ENCODE assay signal across 1 cellular context in the genomic region with DNA sequence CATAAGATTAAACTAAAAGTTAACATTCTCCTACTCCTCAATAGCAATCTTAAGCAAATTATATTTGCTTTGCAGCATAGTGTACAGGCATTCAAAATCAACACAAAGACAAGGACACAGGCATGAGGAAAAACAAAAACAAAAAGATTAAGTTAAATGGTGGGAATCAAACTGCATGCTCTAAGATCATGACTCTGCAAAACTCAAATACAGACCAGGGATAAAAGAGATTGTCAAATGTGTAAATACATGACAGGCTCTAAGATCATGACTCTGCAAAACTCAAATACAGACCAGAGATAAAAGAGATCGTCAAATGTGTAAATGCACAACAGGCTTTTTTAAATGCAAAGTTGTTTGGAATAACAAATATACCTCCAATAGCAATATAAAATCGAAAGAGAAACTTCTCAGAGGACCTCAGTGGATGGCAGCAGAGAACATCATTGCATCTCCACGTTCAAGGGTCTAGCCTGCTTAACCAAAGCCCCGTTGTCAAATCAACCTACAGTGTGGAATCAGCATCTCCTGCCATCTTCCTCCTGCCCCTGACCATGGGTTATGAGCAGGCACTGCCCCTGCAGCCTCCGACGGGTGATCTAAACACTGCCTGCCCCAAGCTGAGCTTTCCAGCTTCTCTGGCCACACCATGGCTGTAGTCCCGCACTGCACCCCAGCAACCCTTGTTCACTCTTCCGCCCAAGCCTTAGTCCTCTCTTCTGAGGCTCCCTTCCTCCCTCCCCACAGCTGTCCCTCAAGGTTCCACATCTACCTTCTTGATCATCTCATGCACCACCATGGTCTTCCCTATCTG.
TF ChIP-seq lines count a peak whose summit lies in the region.

No MANE protein-coding gene starts in this region.

TF ChIP-seq in HepG2, 621 proteins besides CTCF, POLR2A, EP300 and RAD21 (continued from another document and continues in another):
- TF ChIP-seq, protein P1, sequence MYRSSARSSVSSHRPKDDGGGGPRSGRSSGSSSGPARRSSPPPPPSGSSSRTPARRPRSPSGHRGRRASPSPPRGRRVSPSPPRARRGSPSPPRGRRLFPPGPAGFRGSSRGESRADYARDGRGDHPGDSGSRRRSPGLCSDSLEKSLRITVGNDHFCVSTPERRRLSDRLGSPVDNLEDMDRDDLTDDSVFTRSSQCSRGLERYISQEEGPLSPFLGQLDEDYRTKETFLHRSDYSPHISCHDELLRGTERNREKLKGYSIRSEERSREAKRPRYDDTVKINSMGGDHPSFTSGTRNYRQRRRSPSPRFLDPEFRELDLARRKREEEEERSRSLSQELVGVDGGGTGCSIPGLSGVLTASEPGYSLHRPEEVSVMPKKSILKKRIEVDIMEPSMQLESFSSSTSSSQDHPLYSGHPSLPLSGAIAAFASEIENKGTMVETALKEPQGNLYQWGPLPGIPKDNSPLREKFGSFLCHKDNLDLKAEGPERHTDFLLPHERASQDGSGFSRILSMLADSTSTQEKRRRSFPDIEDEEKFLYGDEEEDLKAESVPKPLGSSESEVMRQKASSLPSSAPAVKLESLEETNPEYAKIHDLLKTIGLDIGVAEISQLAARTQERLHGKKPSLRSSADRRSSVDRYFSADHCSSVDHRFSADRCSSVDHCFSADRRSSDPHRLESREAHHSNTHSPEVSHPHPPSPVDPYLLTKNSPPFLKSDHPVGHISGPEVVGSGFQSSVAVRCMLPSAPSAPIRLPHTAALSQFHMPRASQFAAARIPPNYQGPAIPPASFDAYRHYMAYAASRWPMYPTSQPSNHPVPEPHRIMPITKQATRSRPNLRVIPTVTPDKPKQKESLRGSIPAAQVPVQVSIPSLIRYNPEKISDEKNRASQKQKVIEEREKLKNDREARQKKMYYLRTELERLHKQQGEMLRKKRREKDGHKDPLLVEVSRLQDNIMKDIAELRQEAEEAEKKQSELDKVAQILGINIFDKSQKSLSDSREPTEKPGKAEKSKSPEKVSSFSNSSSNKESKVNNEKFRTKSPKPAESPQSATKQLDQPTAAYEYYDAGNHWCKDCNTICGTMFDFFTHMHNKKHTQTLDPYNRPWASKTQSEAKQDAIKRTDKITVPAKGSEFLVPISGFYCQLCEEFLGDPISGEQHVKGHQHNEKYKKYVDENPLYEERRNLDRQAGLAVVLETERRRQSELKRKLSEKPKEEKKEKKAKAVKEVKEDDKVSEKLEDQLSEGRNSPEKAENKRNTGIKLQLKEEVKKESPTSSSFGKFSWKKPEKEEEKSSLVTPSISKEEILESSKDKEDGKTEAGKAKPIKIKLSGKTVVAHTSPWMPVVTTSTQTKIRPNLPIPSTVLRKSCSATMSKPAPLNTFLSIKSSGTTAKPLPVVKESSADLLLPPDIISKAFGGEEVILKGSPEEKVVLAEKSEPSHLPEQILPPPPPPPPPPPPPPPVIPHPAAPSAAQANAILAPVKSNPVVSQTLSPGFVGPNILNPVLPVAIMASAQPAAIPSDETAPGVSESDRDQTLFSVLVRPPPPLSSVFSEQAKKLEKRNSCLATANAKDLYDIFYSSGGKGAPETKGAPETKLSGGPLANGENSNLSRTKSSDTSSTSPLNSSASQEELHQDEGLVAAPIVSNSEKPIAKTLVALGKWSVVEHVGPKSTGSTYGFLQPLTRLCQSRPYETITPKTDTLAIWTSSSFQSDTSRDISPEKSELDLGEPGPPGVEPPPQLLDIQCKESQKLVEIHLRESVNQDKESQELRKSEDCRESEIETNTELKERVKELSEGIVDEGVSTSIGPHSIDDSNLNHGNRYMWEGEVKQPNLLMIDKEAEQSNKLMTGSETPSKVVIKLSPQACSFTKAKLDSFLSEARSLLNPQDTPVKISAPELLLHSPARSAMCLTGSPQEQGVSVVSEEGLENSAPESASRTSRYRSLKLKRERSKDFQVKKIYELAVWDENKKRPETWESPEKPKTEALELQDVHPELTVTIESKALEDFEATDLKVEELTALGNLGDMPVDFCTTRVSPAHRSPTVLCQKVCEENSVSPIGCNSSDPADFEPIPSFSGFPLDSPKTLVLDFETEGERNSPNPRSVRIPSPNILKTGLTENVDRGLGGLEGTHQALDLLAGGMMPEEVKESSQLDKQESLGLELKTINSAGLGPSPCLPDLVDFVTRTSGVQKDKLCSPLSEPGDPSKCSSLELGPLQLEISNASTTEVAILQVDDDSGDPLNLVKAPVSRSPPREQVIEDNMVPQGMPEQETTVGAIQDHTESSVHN (CRISPR knock-in tag; IDR thresholded peaks at IDR 0.05), result no peak
- TF ChIP-seq STAG1 (CRISPR knock-in tag; IDR thresholded peaks at IDR 0.05), result peak; percentile 24; the same call in 1 of the 2 replicates
- no peak for TF ChIP-seq ZFP37 (CRISPR knock-in tag; IDR thresholded peaks at IDR 0.05; ENCODE audit: borderline replicate concordance)
- TF ChIP-seq NBN (conservative IDR thresholded peaks at IDR 0.05), result no peak
- no peak for TF ChIP-seq ZNF205 (CRISPR knock-in tag; IDR thresholded peaks at IDR 0.05)
- peak; percentile 57; the same call in 1 of the 2 replicates for TF ChIP-seq NRL (CRISPR knock-in tag; IDR thresholded peaks at IDR 0.05; ENCODE audit: borderline replicate concordance)
- no peak for TF ChIP-seq ZFP82 (CRISPR knock-in tag; IDR thresholded peaks at IDR 0.05; ENCODE audit: borderline replicate concordance)
- no peak for TF ChIP-seq HNRNPLL (IDR thresholded peaks at IDR 0.05; ENCODE audit: low read depth, low read length, poor library complexity, severe bottlenecking)
- TF ChIP-seq GATAD2A (CRISPR knock-in tag; IDR thresholded peaks at IDR 0.05), result peak; percentile 17; the same call in 1 of the 2 replicates
- TF ChIP-seq FOXK1 (CRISPR knock-in tag; IDR thresholded peaks at IDR 0.05; ENCODE audit: borderline replicate concordance, low read depth), result no peak
- no peak for TF ChIP-seq EHMT2 (IDR thresholded peaks at IDR 0.05; ENCODE audit: borderline replicate concordance, low read depth, low read length)
- TF ChIP-seq MIER3 (CRISPR knock-in tag; IDR thresholded peaks at IDR 0.05; ENCODE audit: borderline replicate concordance), result no peak
- TF ChIP-seq ZNF329 (CRISPR knock-in tag; IDR thresholded peaks at IDR 0.05; ENCODE audit: low read depth), result 0 out of 2 replicates have a peak, but pooled peaks have one; percentile 50
- TF ChIP-seq ZNF713 (CRISPR knock-in tag; IDR thresholded peaks at IDR 0.05), result no peak
- no peak for TF ChIP-seq ZSCAN9 (CRISPR knock-in tag; IDR thresholded peaks at IDR 0.05; ENCODE audit: borderline replicate concordance)
- TF ChIP-seq, protein P2, sequence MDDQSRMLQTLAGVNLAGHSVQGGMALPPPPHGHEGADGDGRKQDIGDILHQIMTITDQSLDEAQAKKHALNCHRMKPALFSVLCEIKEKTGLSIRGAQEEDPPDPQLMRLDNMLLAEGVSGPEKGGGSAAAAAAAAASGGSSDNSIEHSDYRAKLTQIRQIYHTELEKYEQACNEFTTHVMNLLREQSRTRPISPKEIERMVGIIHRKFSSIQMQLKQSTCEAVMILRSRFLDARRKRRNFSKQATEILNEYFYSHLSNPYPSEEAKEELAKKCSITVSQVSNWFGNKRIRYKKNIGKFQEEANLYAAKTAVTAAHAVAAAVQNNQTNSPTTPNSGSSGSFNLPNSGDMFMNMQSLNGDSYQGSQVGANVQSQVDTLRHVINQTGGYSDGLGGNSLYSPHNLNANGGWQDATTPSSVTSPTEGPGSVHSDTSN (CRISPR knock-in tag; IDR thresholded peaks at IDR 0.05; ENCODE audit: borderline replicate concordance), result no peak
- TF ChIP-seq KDM5B (CRISPR knock-in tag; IDR thresholded peaks at IDR 0.05; ENCODE audit: borderline replicate concordance), result no peak
- TF ChIP-seq SRSF4 (IDR thresholded peaks at IDR 0.05; ENCODE audit: low read depth, low read length, poor library complexity, severe bottlenecking), result no peak
- no peak for TF ChIP-seq KDM5A (IDR thresholded peaks at IDR 0.05; ENCODE audit: borderline replicate concordance, low read length)
- TF ChIP-seq, protein P3, sequence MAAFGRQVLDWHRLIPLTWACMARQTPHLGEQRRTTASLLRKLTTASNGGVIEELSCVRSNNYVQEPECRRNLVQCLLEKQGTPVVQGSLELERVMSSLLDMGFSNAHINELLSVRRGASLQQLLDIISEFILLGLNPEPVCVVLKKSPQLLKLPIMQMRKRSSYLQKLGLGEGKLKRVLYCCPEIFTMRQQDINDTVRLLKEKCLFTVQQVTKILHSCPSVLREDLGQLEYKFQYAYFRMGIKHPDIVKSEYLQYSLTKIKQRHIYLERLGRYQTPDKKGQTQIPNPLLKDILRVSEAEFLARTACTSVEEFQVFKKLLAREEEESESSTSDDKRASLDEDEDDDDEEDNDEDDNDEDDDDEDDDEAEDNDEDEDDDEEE (CRISPR knock-in tag; IDR thresholded peaks at IDR 0.05), result no peak
- TF ChIP-seq ZNF891 (CRISPR knock-in tag; IDR thresholded peaks at IDR 0.05), result 0 out of 2 replicates have a peak, but pooled peaks have one; percentile 48
- TF ChIP-seq ATRX (CRISPR knock-in tag; IDR thresholded peaks at IDR 0.05; ENCODE audit: borderline replicate concordance), result no peak
- TF ChIP-seq, protein P4, sequence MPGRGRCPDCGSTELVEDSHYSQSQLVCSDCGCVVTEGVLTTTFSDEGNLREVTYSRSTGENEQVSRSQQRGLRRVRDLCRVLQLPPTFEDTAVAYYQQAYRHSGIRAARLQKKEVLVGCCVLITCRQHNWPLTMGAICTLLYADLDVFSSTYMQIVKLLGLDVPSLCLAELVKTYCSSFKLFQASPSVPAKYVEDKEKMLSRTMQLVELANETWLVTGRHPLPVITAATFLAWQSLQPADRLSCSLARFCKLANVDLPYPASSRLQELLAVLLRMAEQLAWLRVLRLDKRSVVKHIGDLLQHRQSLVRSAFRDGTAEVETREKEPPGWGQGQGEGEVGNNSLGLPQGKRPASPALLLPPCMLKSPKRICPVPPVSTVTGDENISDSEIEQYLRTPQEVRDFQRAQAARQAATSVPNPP (CRISPR knock-in tag; IDR thresholded peaks at IDR 0.05), result no peak
- TF ChIP-seq FOXK2 (IDR thresholded peaks at IDR 0.05), result no peak
- TF ChIP-seq MBNL3 (CRISPR knock-in tag; conservative IDR thresholded peaks at IDR 0.05), result no peak
- no peak for TF ChIP-seq SYNCRIP (IDR thresholded peaks at IDR 0.05; ENCODE audit: insufficient read depth, low read depth, low read length)
- no peak for TF ChIP-seq ETV6 (CRISPR knock-in tag; conservative IDR thresholded peaks at IDR 0.05)
- no peak for TF ChIP-seq STAT5B (CRISPR knock-in tag; IDR thresholded peaks at IDR 0.05)
- TF ChIP-seq AGO2 (optimal IDR thresholded peaks at IDR 0.05; ENCODE audit: low read depth, low read length), result no peak
- no peak for TF ChIP-seq GFI1 (CRISPR knock-in tag; IDR thresholded peaks at IDR 0.05; ENCODE audit: borderline replicate concordance)
- TF ChIP-seq NFE2L1 (CRISPR knock-in tag; IDR thresholded peaks at IDR 0.05; ENCODE audit: borderline replicate concordance), result no peak
- TF ChIP-seq NFE2 (CRISPR knock-in tag; IDR thresholded peaks at IDR 0.05), result peak; percentile 37
- no peak for TF ChIP-seq CENPX (CRISPR knock-in tag; IDR thresholded peaks at IDR 0.05)
- TF ChIP-seq SP5 (CRISPR knock-in tag; IDR thresholded peaks at IDR 0.05; ENCODE audit: borderline replicate concordance, low read depth), result no peak
- peak; percentile 64 for TF ChIP-seq MAFF (IDR thresholded peaks at IDR 0.05; ENCODE audit: low read depth, low read length)
- TF ChIP-seq, protein P5, sequence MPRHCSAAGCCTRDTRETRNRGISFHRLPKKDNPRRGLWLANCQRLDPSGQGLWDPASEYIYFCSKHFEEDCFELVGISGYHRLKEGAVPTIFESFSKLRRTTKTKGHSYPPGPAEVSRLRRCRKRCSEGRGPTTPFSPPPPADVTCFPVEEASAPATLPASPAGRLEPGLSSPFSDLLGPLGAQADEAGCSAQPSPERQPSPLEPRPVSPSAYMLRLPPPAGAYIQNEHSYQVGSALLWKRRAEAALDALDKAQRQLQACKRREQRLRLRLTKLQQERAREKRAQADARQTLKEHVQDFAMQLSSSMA (CRISPR knock-in tag; IDR thresholded peaks at IDR 0.05), result no peak
- TF ChIP-seq, protein P6, sequence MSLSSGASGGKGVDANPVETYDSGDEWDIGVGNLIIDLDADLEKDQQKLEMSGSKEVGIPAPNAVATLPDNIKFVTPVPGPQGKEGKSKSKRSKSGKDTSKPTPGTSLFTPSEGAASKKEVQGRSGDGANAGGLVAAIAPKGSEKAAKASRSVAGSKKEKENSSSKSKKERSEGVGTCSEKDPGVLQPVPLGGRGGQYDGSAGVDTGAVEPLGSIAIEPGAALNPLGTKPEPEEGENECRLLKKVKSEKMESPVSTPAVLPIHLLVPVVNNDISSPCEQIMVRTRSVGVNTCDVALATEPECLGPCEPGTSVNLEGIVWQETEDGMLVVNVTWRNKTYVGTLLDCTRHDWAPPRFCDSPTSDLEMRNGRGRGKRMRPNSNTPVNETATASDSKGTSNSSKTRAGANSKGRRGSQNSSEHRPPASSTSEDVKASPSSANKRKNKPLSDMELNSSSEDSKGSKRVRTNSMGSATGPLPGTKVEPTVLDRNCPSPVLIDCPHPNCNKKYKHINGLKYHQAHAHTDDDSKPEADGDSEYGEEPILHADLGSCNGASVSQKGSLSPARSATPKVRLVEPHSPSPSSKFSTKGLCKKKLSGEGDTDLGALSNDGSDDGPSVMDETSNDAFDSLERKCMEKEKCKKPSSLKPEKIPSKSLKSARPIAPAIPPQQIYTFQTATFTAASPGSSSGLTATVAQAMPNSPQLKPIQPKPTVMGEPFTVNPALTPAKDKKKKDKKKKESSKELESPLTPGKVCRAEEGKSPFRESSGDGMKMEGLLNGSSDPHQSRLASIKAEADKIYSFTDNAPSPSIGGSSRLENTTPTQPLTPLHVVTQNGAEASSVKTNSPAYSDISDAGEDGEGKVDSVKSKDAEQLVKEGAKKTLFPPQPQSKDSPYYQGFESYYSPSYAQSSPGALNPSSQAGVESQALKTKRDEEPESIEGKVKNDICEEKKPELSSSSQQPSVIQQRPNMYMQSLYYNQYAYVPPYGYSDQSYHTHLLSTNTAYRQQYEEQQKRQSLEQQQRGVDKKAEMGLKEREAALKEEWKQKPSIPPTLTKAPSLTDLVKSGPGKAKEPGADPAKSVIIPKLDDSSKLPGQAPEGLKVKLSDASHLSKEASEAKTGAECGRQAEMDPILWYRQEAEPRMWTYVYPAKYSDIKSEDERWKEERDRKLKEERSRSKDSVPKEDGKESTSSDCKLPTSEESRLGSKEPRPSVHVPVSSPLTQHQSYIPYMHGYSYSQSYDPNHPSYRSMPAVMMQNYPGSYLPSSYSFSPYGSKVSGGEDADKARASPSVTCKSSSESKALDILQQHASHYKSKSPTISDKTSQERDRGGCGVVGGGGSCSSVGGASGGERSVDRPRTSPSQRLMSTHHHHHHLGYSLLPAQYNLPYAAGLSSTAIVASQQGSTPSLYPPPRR (CRISPR knock-in tag; IDR thresholded peaks at IDR 0.05; ENCODE audit: borderline replicate concordance), result no peak
- TF ChIP-seq SMARCC2 (IDR thresholded peaks at IDR 0.05), result no peak
- 0 out of 2 replicates have a peak, but pooled peaks have one; percentile 22 for TF ChIP-seq PPARG (CRISPR knock-in tag; conservative IDR thresholded peaks at IDR 0.05)
- peak; percentile 31 for TF ChIP-seq SAP130 (CRISPR knock-in tag; IDR thresholded peaks at IDR 0.05; ENCODE audit: low read depth)
- TF ChIP-seq MAZ (IDR thresholded peaks at IDR 0.05; ENCODE audit: borderline replicate concordance, low read depth, low read length), result no peak
- TF ChIP-seq MAZ (CRISPR knock-in tag; IDR thresholded peaks at IDR 0.05; ENCODE audit: low read depth), result no peak
- no peak for TF ChIP-seq NR2F2 (IDR thresholded peaks at IDR 0.05; ENCODE audit: borderline replicate concordance, low read depth)
- no peak for TF ChIP-seq RNF2 (conservative IDR thresholded peaks at IDR 0.05; ENCODE audit: low read depth)
- no peak for TF ChIP-seq KLF6 (CRISPR knock-in tag; IDR thresholded peaks at IDR 0.05)
- TF ChIP-seq MED1 (CRISPR knock-in tag; IDR thresholded peaks at IDR 0.05), result no peak
- no peak for TF ChIP-seq ZNF484 (CRISPR knock-in tag; IDR thresholded peaks at IDR 0.05; ENCODE audit: borderline replicate concordance, low read depth)
- no peak for TF ChIP-seq SRF (IDR thresholded peaks at IDR 0.05; ENCODE audit: low read depth, low read length)
- TF ChIP-seq NFE2L2 (IDR thresholded peaks at IDR 0.05; ENCODE audit: low read length), result peak; percentile 83
